ENCODE assay signal across 9 cellular contexts in genomic region chrX:15468036-15468435, GRCh38. TPM values are rescaled to one million over a fixed set of nuclear protein-coding genes. Genes with fewer than 3 reads are reported as not detected.
DNase-seq lines count a peak whose midpoint lies in the region; ATAC-seq, FAIRE-seq and TF ChIP-seq lines count a peak whose summit lies in the region.
"Had no signal": no experiment of that assay in that cellular context is flagged by ENCODE, and none has a peak within 500 bp of the region (broad histone marks: within the 10 kb centered on the region; RNA-seq: fewer than 3 reads in every experiment).

No MANE protein-coding gene starts in this region.

- ATAC-seq in HG02870 (IDR thresholded peaks at IDR 0.05; ENCODE audit: unreplicated experiment), result no peak
- ATAC-seq in GM21423 (IDR thresholded peaks at IDR 0.05; ENCODE audit: unreplicated experiment), result no peak
- ATAC-seq in HG03565 (IDR thresholded peaks at IDR 0.05; ENCODE audit: unreplicated experiment), result no peak

- no peak for TF ChIP-seq POLR2A in GM12892 (IDR thresholded peaks at IDR 0.05; ENCODE audit: low read depth, low read length)

- peak; percentile 72 for FAIRE-seq in GM12892 (lab: Jason Lieb, UNC)

- no peak for DNase-seq in GM12892 (ENCODE audit: insufficient read length)
- peak; percentile 30 for DNase-seq in NCI-H2227 (lab: John Stamatoyannopoulos, UW; ENCODE audit: unreplicated experiment)
- peak; percentile 51 for DNase-seq in dermis blood vessel endothelial cell
- DNase-seq in midbrain (lab: John Stamatoyannopoulos, UW), result peak; percentile 42
- DNase-seq in NCI-H128 (lab: John Stamatoyannopoulos, UW; ENCODE audit: unreplicated experiment), result no peak

RNA-seq across cellular contexts. Expression of gene PIR, which starts 25.1 kb away (rescaled TPM):
- polyA plus RNA-seq in GM12892 (2012; ENCODE audit: missing spikeins), result 10.9 TPM
- 135 and 165 TPM in 2 replicates for total RNA-seq in dermis blood vessel endothelial cell

RNA-seq across cellular contexts. Expression of gene BMX, which starts 32.6 kb away (rescaled TPM):
- polyA plus RNA-seq in GM12892 (2012; ENCODE audit: missing spikeins), result not detected
- 208 and 253 TPM in 2 replicates for total RNA-seq in dermis blood vessel endothelial cell
- total RNA-seq: SJSA1 had no signal

Comparison
In these comparisons a context has a peak if more than half of its experiments do, and no peak if none do; other contexts are left out.
1. DNase-seq: peak in NCI-H2227 (single experiment), dermis blood vessel endothelial cell (single experiment) and midbrain (single experiment); none in GM12892 (single experiment) and NCI-H128 (single experiment).